Comparison of ENCODE assay signal across 11 cellular contexts in genomic region chr14:55136868-55137785, GRCh38. TPM values are rescaled to one million over a fixed set of nuclear protein-coding genes. Genes with fewer than 3 reads are reported as not detected.
DNase-seq lines count a peak whose midpoint lies in the region; ATAC-seq, FAIRE-seq and TF ChIP-seq lines count a peak whose summit lies in the region.
"Had no signal": no experiment of that assay in that cellular context is flagged by ENCODE, and none has a peak within 500 bp of the region (broad histone marks: within the 10 kb centered on the region; RNA-seq: fewer than 3 reads in every experiment).

No MANE protein-coding gene starts in this region.

- peak overlapping the region; percentile 69 for H3K9ac ChIP-seq in astrocyte (ENCODE audit: low read length)

- H3K9me3 ChIP-seq in astrocyte (ENCODE audit: insufficient read depth, low read depth, low read length): no peaks in the 10 kb centered on the region
- H3K9me3 ChIP-seq in ovary: no peaks in the 10 kb centered on the region

- TF ChIP-seq POLR2A in ovary (IDR thresholded peaks at IDR 0.05): no peak

- H3K4me3 Mint-ChIP-seq in astrocyte (ENCODE audit: unreplicated experiment) (no peak overlapping the region), nephron progenitor cell (no peak overlapping the region)
- no peak overlapping the region for H3K4me3 Mint-ChIP-seq in activated T-helper 17 cell treated with anti-CD3 and anti-CD28 coated beads, Interleukin-2, amount 50 U/mL, for 72 hours

- H3K9me3 Mint-ChIP-seq in astrocyte (ENCODE audit: unreplicated experiment) (no peaks in the 10 kb centered on the region), nephron progenitor cell (no peaks in the 10 kb centered on the region)
- H3K9me3 Mint-ChIP-seq in activated T-helper 17 cell treated with anti-CD3 and anti-CD28 coated beads, Interleukin-2, amount 50 U/mL, for 72 hours: no peaks in the 10 kb centered on the region

- TF ChIP-seq CTCF in astrocyte (IDR thresholded peaks at IDR 0.05; ENCODE audit: insufficient read depth, low read depth, low read length) (no peak), ovary (IDR thresholded peaks at IDR 0.05) (no peak), nephron progenitor cell (IDR thresholded peaks at IDR 0.05) (no peak)

- H3K4me1 Mint-ChIP-seq in astrocyte (ENCODE audit: low read depth, unreplicated experiment) (peaks cover 7% of the 10 kb centered on the region), nephron progenitor cell (no peaks in the 10 kb centered on the region)
- no peaks in the 10 kb centered on the region for H3K4me1 Mint-ChIP-seq in activated T-helper 17 cell treated with anti-CD3 and anti-CD28 coated beads, Interleukin-2, amount 50 U/mL, for 72 hours

- H3K36me3 Mint-ChIP-seq in astrocyte (ENCODE audit: low read depth, unreplicated experiment) (peaks cover 10% of the 10 kb centered on the region), nephron progenitor cell (ENCODE audit: low read depth) (peaks cover 6% of the 10 kb centered on the region)
- H3K36me3 Mint-ChIP-seq in activated T-helper 17 cell treated with anti-CD3 and anti-CD28 coated beads, Interleukin-2, amount 50 U/mL, for 72 hours (ENCODE audit: low read depth): peaks cover 74% of the 10 kb centered on the region

- FAIRE-seq in astrocyte (lab: Jason Lieb, UNC): no peak
- FAIRE-seq: TTC549 had no signal

- TF ChIP-seq EP300 in ovary (IDR thresholded peaks at IDR 0.05): no peak

- H3K27ac ChIP-seq in ACC112 (ENCODE audit: low read depth, low read length) (peak overlapping the region; percentile 78), astrocyte (ENCODE audit: low read depth, low read length) (peak overlapping the region; percentile 76), ovary (peak overlapping the region in 1 of 2 donors; percentile 65)

- 14 to 19% (median 17%) methylated on average over 12 of the region's 12 CpGs for WGBS in ovary, 3 donors

- peaks cover 11% of the 10 kb centered on the region for H4K20me1 ChIP-seq in astrocyte (ENCODE audit: insufficient read depth, low read length)

- peak; percentile 87 for DNase-seq in astrocyte (ENCODE audit: low read depth)
- peak; percentile 86 for DNase-seq in Right ventricle myocardium inferior (ENCODE audit: missing footprints)
- DNase-seq in ovary: peak; percentile 84 to 90 (median 87)
- no peak for DNase-seq in cortex of kidney (lab: John Stamatoyannopoulos, UW)
- no peak for DNase-seq in DMS79 treated with DMSO at 0.1 percent for 48 hours (lab: John Stamatoyannopoulos, UW)
- no peak for DNase-seq in nephron progenitor cell
- DNase-seq: effector CD8-positive, alpha-beta T cell; NCI-H2107 had no signal

- H3K4me2 ChIP-seq in astrocyte (ENCODE audit: low read length): peak overlapping the region; percentile 77

- H2AFZ ChIP-seq in ACC112 (ENCODE audit: low read length, unreplicated experiment): no peak overlapping the region
- peak overlapping the region; percentile 70 for H2AFZ ChIP-seq in astrocyte (ENCODE audit: low read depth, low read length)

- peaks cover 44% of the 10 kb centered on the region for H3K4me1 ChIP-seq in ACC112 (ENCODE audit: control insufficient read depth, insufficient read depth, low read length, unreplicated experiment)
- H3K4me1 ChIP-seq in astrocyte (ENCODE audit: insufficient read depth, low read length): peaks cover 21% of the 10 kb centered on the region
- peaks cover 24% of the 10 kb centered on the region for H3K4me1 ChIP-seq in ovary (ENCODE audit: insufficient read depth)

- H3K27me3 Mint-ChIP-seq in astrocyte (ENCODE audit: low read depth, unreplicated experiment): no peaks in the 10 kb centered on the region
- H3K27me3 Mint-ChIP-seq in activated T-helper 17 cell treated with anti-CD3 and anti-CD28 coated beads, Interleukin-2, amount 50 U/mL, for 72 hours: no peaks in the 10 kb centered on the region
- peaks cover 2% of the 10 kb centered on the region for H3K27me3 Mint-ChIP-seq in nephron progenitor cell (ENCODE audit: low read depth, poor library complexity)

- H3K27me3 ChIP-seq in ACC112 (ENCODE audit: insufficient read depth, low read length) (no peaks in the 10 kb centered on the region), astrocyte (ENCODE audit: insufficient read depth, low read length) (no peaks in the 10 kb centered on the region), ovary (no peaks in the 10 kb centered on the region)

- intact Hi-C loops in Right ventricle myocardium inferior (cut with DNase I) (loop anchor here (2.0 kb wide), 1 partner anchor 46 kb away; no protein-coding TSS in a partner anchor), ovary (cut with DNase I) (loop anchor here in 1 of 4 donors (5.0 kb wide), 1 partner anchor 45 kb away; no protein-coding TSS in a partner anchor)

- peak overlapping the region; percentile 50 for H3K27ac Mint-ChIP-seq in astrocyte (ENCODE audit: unreplicated experiment)
- no peak overlapping the region for H3K27ac Mint-ChIP-seq in activated T-helper 17 cell treated with anti-CD3 and anti-CD28 coated beads, Interleukin-2, amount 50 U/mL, for 72 hours
- no peak overlapping the region for H3K27ac Mint-ChIP-seq in nephron progenitor cell

- H3K36me3 ChIP-seq in ACC112 (ENCODE audit: insufficient read depth, low read length) (peaks cover 46% of the 10 kb centered on the region), astrocyte (ENCODE audit: insufficient read depth, low read length) (peaks cover 30% of the 10 kb centered on the region), ovary (no peaks in the 10 kb centered on the region)

- H3K4me3 ChIP-seq in ACC112 (ENCODE audit: low read depth, low read length) (peak overlapping the region; percentile 17), astrocyte (ENCODE audit: insufficient read depth, low read depth, low read length) (peak overlapping the region; percentile 26), ovary (peak overlapping the region; percentile 19)

- peak; percentile 91 for ATAC-seq in Right ventricle myocardium inferior
- ATAC-seq in activated T-helper 17 cell treated with anti-CD3 and anti-CD28 coated beads, Interleukin-2, amount 50 U/mL, for 72 hours (replicated peaks): no peak

- H3K79me2 ChIP-seq in ACC112 (ENCODE audit: control insufficient read depth, insufficient read depth, low read length, unreplicated experiment) (peaks cover 70% of the 10 kb centered on the region), astrocyte (ENCODE audit: insufficient read depth, low read length) (peaks cover 55% of the 10 kb centered on the region)

RNA-seq across cellular contexts. Expression of gene LGALS3, which starts 8.1 kb away (rescaled TPM):
- total RNA-seq in astrocyte (37.4 and 48.3 TPM in 2 replicates), Right ventricle myocardium inferior (265 TPM), ovary (100 to 1,000 TPM; 227 to 387 (median 259) TPM)
- polyA plus RNA-seq in ovary: 100 to 1,000 TPM; 228 to 516 TPM
- total RNA-seq in activated T-helper 17 cell treated with anti-CD3 and anti-CD28 coated beads, Interleukin-2, amount 50 U/mL, for 72 hours: 100 to 1,000 TPM in 1 of 2 donors, 10 to 100 TPM in 1; 63.4 to 258 TPM

RNA-seq across cellular contexts. Expression of gene DLGAP5, which starts 54.3 kb away (rescaled TPM):
- 2.2 and 5.4 TPM in 2 replicates for total RNA-seq in astrocyte
- total RNA-seq in Right ventricle myocardium inferior: 0.51 TPM
- under 1 TPM in 3 of 7 donors, not detected in 4; 0.43 to 0.69 (median 0.46) TPM for total RNA-seq in ovary
- under 1 TPM; 0.47 to 0.65 TPM for polyA plus RNA-seq in ovary
- total RNA-seq in activated T-helper 17 cell treated with anti-CD3 and anti-CD28 coated beads, Interleukin-2, amount 50 U/mL, for 72 hours: 100 to 1,000 TPM in 1 of 2 donors, 10 to 100 TPM in 1; 93.8 to 102 TPM

Comparison
In these comparisons a context has a peak if more than half of its experiments do, and no peak if none do; other contexts are left out.
1. DNase-seq: peak in astrocyte (single experiment), Right ventricle myocardium inferior (single experiment) and ovary (5 of 5); none in cortex of kidney (single experiment), DMS79 treated with DMSO at 0.1 percent for 48 hours (single experiment) and nephron progenitor cell (single experiment).
2. RNA of gene DLGAP5, which starts 54.3 kb away (total RNA-seq): 93.8 to 102 TPM in activated T-helper 17 cell treated with anti-CD3 and anti-CD28 coated beads, Interleukin-2, amount 50 U/mL, for 72 hours; 2.2 to 5.4 TPM in astrocyte, 0.51 TPM in Right ventricle myocardium inferior (single experiment) and 0.43 to 0.69 TPM in ovary; every median in the first group is over 10 times any median in the second.
3. Peak in every context shown above with its lines, with median percentiles within 50 percentile points of each other: H3K4me3 ChIP-seq.